Comparison of ENCODE assay signal across 9 cellular contexts in genomic region chrX:37755073-37755472, GRCh38. TPM values are rescaled to one million over a fixed set of nuclear protein-coding genes. Genes with fewer than 3 reads are reported as not detected.
DNase-seq lines count a peak whose midpoint lies in the region; ATAC-seq lines count a peak whose summit lies in the region.
"Had no signal": no experiment of that assay in that cellular context is flagged by ENCODE, and none has a peak within 500 bp of the region (broad histone marks: within the 10 kb centered on the region; RNA-seq: fewer than 3 reads in every experiment).

No MANE protein-coding gene starts in this region.

- H3K27me3 ChIP-seq in mesenchymal stem cell (ENCODE audit: control insufficient read depth in 1 of 2, insufficient read depth in 1 of 2, low read length in 2 of 2): peaks cover 0 to 21% of the 10 kb centered on the region in 2 experiments
- H3K27me3 ChIP-seq: body of pancreas had no signal

- H3K27ac ChIP-seq in mesenchymal stem cell (ENCODE audit: low read length, poor library complexity, severe bottlenecking): no peak overlapping the region
- H3K27ac ChIP-seq: body of pancreas had no signal

- no peak overlapping the region for H2BK12ac ChIP-seq in mesenchymal stem cell (ENCODE audit: low read length in 2 of 2)

- no peaks in the 10 kb centered on the region for H3K4me1 ChIP-seq in mesenchymal stem cell (ENCODE audit: control insufficient read depth, insufficient read depth, low read depth, low read length)
- H3K4me1 ChIP-seq: body of pancreas had no signal

- H3K36me3 ChIP-seq in mesenchymal stem cell (ENCODE audit: control insufficient read depth in 1 of 2, insufficient read depth in 2 of 2, low read depth in 1 of 2, low read length in 2 of 2): no peaks in the 10 kb centered on the region

- no peak overlapping the region for H2BK15ac ChIP-seq in mesenchymal stem cell (ENCODE audit: low read depth, poor library complexity, severe bottlenecking)

- no peak overlapping the region for H3K14ac ChIP-seq in mesenchymal stem cell (ENCODE audit: low read length in 2 of 2)

- no peak overlapping the region for H4K8ac ChIP-seq in mesenchymal stem cell (ENCODE audit: low read length)

- no peak overlapping the region for H3K4me2 ChIP-seq in mesenchymal stem cell (ENCODE audit: low read length, poor library complexity, severe bottlenecking)

- ATAC-seq in GM18508 (IDR thresholded peaks at IDR 0.05; ENCODE audit: insufficient read depth, unreplicated experiment): peak; percentile 87
- peak; percentile 91 for ATAC-seq in GM21529 (IDR thresholded peaks at IDR 0.05; ENCODE audit: unreplicated experiment)
- peak; percentile 62 for ATAC-seq in esophagus mucosa
- ATAC-seq: body of pancreas had no signal

- H3K79me1 ChIP-seq in mesenchymal stem cell (replicated peaks; ENCODE audit: low read length, poor library complexity, severe bottlenecking): no peaks in the 10 kb centered on the region

- H2AFZ ChIP-seq in mesenchymal stem cell (ENCODE audit: low read depth, low read length): no peak overlapping the region

- H3K9ac ChIP-seq in mesenchymal stem cell (ENCODE audit: low read length): no peak overlapping the region

- peak; percentile 99 for DNase-seq in KBM-7
- DNase-seq in mesenteric fat pad (ENCODE audit: low spot score): no peak
- no peak for DNase-seq in NCI-H2196 treated with DMSO at 0.1 percent for 48 hours (lab: John Stamatoyannopoulos, UW; ENCODE audit: unreplicated experiment)
- no peak for DNase-seq in DMS153 treated with DMSO at 0.1 percent for 48 hours (lab: John Stamatoyannopoulos, UW; ENCODE audit: unreplicated experiment)
- no peak for DNase-seq in mesenchymal stem cell

- no peak overlapping the region for H2BK5ac ChIP-seq in mesenchymal stem cell (ENCODE audit: low read depth, low read length, poor library complexity, severe bottlenecking)

- H3K18ac ChIP-seq in mesenchymal stem cell (ENCODE audit: low read depth in 1 of 2, low read length in 2 of 2): no peak overlapping the region

- no peak overlapping the region for H4K91ac ChIP-seq in mesenchymal stem cell (ENCODE audit: low read length)

- H2AK5ac ChIP-seq in mesenchymal stem cell (ENCODE audit: low read length, severe bottlenecking): no peak overlapping the region

- H3K4ac ChIP-seq in mesenchymal stem cell (ENCODE audit: low read depth in 1 of 2, low read length in 2 of 2): no peak overlapping the region

- WGBS in mesenchymal stem cell: 88% methylated on average over 1 of the region's 1 CpG

- H3K23ac ChIP-seq in mesenchymal stem cell (ENCODE audit: low read length in 2 of 2): no peak overlapping the region

- H2BK120ac ChIP-seq in mesenchymal stem cell (ENCODE audit: low read depth, low read length): no peak overlapping the region

- H3K4me3 ChIP-seq in mesenchymal stem cell (ENCODE audit: insufficient read depth in 1 of 2, low read depth in 1 of 2, low read length in 2 of 2): no peak overlapping the region
- H3K4me3 ChIP-seq: body of pancreas had no signal

- no peaks in the 10 kb centered on the region for H3K9me3 ChIP-seq in mesenchymal stem cell (ENCODE audit: control insufficient read depth, low read length)
- H3K9me3 ChIP-seq: body of pancreas had no signal

- in situ Hi-C loops in KBM-7 (cut with MboI; ENCODE audit: low pct_unique_long_range_greater_than_20kb, low sequenced_read_pairs): loop anchor here (10.0 kb wide), 1 partner anchor 70 kb away; no protein-coding TSS in a partner anchor

RNA-seq across cellular contexts. Expression of gene CYBB, which starts 24.8 kb away (rescaled TPM):
- 2.4 TPM for total RNA-seq in esophagus mucosa
- total RNA-seq in mesenteric fat pad: 77.0 TPM
- not detected for polyA plus RNA-seq in mesenchymal stem cell (2013, experiment 1 of 2)
- polyA plus RNA-seq in mesenchymal stem cell (2013, experiment 2 of 2): not detected

Comparison
In these comparisons a context has a peak if more than half of its experiments do, and no peak if none do; other contexts are left out.
1. RNA of gene CYBB, which starts 24.8 kb away (total RNA-seq): 77.0 TPM in mesenteric fat pad (single experiment); 2.4 TPM in esophagus mucosa (single experiment); every median in the first group is over 10 times any median in the second.
2. Peak in every context shown above with its lines, with median percentiles within 50 percentile points of each other: ATAC-seq.